Comparison of ENCODE assay signal across 1 cellular context in the genomic region with DNA sequence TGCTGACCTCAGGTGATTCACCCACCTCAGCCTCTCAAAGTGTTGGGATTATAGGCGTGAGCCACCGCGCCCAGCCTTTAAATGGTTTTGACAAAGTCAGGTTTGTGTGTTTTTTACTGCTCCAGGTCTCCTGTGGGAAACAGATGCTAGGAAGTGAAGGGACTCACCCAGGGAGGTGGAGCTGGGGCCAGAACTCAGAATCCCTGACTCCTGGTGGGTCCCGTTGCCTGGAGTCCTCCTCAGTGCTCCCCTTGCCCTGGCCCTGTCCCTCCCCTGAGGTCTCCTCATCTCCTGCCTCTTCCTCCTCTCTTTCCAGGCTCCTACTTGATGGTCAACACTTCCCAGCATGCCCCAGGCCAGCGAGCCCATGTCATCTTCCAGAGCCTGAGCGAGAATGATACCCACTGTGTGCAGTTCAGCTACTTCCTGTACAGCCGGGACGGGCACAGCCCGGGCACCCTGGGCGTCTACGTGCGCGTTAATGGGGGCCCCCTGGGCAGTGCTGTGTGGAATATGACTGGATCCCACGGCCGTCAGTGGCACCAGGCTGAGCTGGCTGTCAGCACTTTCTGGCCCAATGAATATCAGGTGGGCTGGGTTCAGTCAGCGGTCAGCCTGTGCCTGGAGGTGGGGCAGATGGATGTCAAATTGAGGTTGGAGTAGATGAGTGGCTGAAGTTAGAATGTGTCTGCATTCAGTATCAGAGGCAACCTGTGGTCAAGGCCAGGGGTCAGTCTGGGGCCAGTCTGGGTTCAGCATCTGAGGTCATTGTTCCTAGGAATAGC.
TF ChIP-seq lines count a peak whose summit lies in the region.

No MANE protein-coding gene starts in this region.

TF ChIP-seq in HCT116, 20 proteins besides CTCF, POLR2A, EP300 and RAD21 (continued from another document):
- TF ChIP-seq, protein P1, sequence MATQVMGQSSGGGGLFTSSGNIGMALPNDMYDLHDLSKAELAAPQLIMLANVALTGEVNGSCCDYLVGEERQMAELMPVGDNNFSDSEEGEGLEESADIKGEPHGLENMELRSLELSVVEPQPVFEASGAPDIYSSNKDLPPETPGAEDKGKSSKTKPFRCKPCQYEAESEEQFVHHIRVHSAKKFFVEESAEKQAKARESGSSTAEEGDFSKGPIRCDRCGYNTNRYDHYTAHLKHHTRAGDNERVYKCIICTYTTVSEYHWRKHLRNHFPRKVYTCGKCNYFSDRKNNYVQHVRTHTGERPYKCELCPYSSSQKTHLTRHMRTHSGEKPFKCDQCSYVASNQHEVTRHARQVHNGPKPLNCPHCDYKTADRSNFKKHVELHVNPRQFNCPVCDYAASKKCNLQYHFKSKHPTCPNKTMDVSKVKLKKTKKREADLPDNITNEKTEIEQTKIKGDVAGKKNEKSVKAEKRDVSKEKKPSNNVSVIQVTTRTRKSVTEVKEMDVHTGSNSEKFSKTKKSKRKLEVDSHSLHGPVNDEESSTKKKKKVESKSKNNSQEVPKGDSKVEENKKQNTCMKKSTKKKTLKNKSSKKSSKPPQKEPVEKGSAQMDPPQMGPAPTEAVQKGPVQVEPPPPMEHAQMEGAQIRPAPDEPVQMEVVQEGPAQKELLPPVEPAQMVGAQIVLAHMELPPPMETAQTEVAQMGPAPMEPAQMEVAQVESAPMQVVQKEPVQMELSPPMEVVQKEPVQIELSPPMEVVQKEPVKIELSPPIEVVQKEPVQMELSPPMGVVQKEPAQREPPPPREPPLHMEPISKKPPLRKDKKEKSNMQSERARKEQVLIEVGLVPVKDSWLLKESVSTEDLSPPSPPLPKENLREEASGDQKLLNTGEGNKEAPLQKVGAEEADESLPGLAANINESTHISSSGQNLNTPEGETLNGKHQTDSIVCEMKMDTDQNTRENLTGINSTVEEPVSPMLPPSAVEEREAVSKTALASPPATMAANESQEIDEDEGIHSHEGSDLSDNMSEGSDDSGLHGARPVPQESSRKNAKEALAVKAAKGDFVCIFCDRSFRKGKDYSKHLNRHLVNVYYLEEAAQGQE (IDR thresholded peaks at IDR 0.05; ENCODE audit: low read depth) = no peak
- TF ChIP-seq MAX (IDR thresholded peaks at IDR 0.05) (no peak), JUND (IDR thresholded peaks at IDR 0.05) (no peak), SIN3A (IDR thresholded peaks at IDR 0.05; ENCODE audit: low read depth) (no peak), ZBTB33 (IDR thresholded peaks at IDR 0.05; ENCODE audit: extremely low read depth, insufficient replicate concordance, low read length) (no peak), YY1 (IDR thresholded peaks at IDR 0.05; ENCODE audit: extremely low read depth, insufficient replicate concordance, low read depth, low read length) (no peak), ZFX (IDR thresholded peaks at IDR 0.05) (no peak), SP1 (IDR thresholded peaks at IDR 0.05; ENCODE audit: low read depth) (no peak), CBX3 (IDR thresholded peaks at IDR 0.05; ENCODE audit: low read depth) (no peak), EZH2phosphoT487 (IDR thresholded peaks at IDR 0.05; ENCODE audit: borderline replicate concordance) (no peak), ZNF274 (IDR thresholded peaks at IDR 0.05; ENCODE audit: low read depth, low read length) (no peak), EZH2 (IDR thresholded peaks at IDR 0.05) (no peak), FOSL1 (IDR thresholded peaks at IDR 0.05; ENCODE audit: low read depth) (no peak), EGR1 (IDR thresholded peaks at IDR 0.05; ENCODE audit: low read depth) (no peak), SRF (IDR thresholded peaks at IDR 0.05; ENCODE audit: low read depth) (no peak), TCF7L2 (IDR thresholded peaks at IDR 0.05; ENCODE audit: borderline replicate concordance, extremely low read depth, insufficient read depth, insufficient read length) (no peak)
